10 cellular contexts compared by ENCODE assay signal in the genomic region with DNA sequence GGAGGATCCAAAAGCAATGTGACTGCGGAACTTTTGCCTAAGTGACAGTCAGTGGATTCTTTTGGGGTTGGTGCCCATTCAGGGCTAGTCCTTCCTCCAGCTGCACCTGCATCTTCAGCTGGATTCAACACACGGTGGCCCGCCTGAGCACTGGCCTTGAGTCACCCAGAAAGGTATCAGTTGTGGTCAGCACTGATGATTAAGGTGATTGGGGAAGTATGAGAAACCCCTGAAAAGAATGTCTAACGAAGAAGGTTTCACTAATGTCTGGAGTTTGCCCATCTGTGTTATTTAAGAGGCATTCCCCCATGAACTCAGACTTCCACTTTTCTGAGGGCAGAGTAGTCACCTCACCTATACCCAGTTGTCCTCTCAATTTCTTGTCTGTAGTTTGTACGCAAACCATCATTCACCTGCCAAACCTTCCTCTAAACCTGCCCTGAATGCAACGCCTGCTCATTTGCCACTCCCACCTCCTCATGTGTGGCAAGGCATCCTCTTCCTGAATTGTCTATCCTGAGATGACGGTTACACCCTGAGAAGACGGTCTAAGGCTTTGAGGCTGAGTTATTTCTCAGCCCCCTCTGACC. TPM values are rescaled to one million over a fixed set of nuclear protein-coding genes. Genes with fewer than 3 reads are reported as not detected.
DNase-seq lines count a peak whose midpoint lies in the region; ATAC-seq, FAIRE-seq and TF ChIP-seq lines count a peak whose summit lies in the region.
"Had no signal": no experiment of that assay in that cellular context is flagged by ENCODE, and none has a peak within 500 bp of the region (broad histone marks: within the 10 kb centered on the region; RNA-seq: fewer than 3 reads in every experiment).

No MANE protein-coding gene starts in this region.

- no peak overlapping the region for H3K4me3 ChIP-seq in CD4-positive, CD25-positive, alpha-beta regulatory T cell (ENCODE audit: low read depth, low read length)
- no peak overlapping the region for H3K4me3 ChIP-seq in hepatocyte
- no peak overlapping the region for H3K4me3 ChIP-seq in kidney (ENCODE audit: low read length in 2 of 2)
- H3K4me3 ChIP-seq in SJCRH30, result no peak overlapping the region

- intact Hi-C loops in activated T-helper 2 cell treated with anti-CD3 and anti-CD28 coated beads, Interferon-gamma antibody, Interleukin-2, Interleukin-4, amounts not matched to agents 10 μg/mL and 5 μg/mL and 100 μg/mL, durations not matched to agents 14 hours and 24 hours and 36 hours (cut with micrococcal nuclease), result loop anchor here (10.0 kb wide), 2 partner anchors 394 to 654 kb away; a partner anchor contains a TSS
- intact Hi-C loops in kidney (cut with DNase I), result no loop called here

- no peaks in the 10 kb centered on the region for H3K9me2 ChIP-seq in hepatocyte (replicated peaks; ENCODE audit: insufficient read depth)

- peak in 2 of 3 donors; percentile 26 to 38 for DNase-seq in CD4-positive, CD25-positive, alpha-beta regulatory T cell
- peak; percentile 20 for DNase-seq in activated T-helper 2 cell treated with anti-CD3 and anti-CD28 coated beads, Interferon-gamma antibody, Interleukin-2, Interleukin-4, amounts not matched to agents 10 μg/mL and 5 μg/mL and 100 μg/mL, durations not matched to agents 14 hours and 24 hours and 36 hours (ENCODE audit: low spot score)
- DNase-seq in hepatocyte (ENCODE audit: low spot score) (no peak), kidney (no peak), UCSD-AML1 (lab: John Stamatoyannopoulos, UW; ENCODE audit: unreplicated experiment) (no peak), SJCRH30 (no peak)
- DNase-seq: NCI-H82, nephron progenitor cell had no signal

- H3K4me1 ChIP-seq in CD4-positive, CD25-positive, alpha-beta regulatory T cell (ENCODE audit: control insufficient read depth, insufficient read depth, low read length, poor library complexity, severe bottlenecking), result peaks cover 55% of the 10 kb centered on the region
- H3K4me1 ChIP-seq in hepatocyte (ENCODE audit: insufficient read depth) (no peaks in the 10 kb centered on the region), kidney (ENCODE audit: control insufficient read depth in 1 of 2, insufficient read depth in 1 of 2, low read depth in 1 of 2, low read length in 2 of 2) (peaks cover 0 to 3% of the 10 kb centered on the region in 2 donors), SJCRH30 (peaks cover 21% of the 10 kb centered on the region)

- no peak overlapping the region for H3K9ac ChIP-seq in kidney (ENCODE audit: low read length in 2 of 2)

- no peaks in the 10 kb centered on the region for H3K27me3 ChIP-seq in CD4-positive, CD25-positive, alpha-beta regulatory T cell (ENCODE audit: control insufficient read depth, insufficient read depth, low read length)
- H3K27me3 ChIP-seq in hepatocyte (no peaks in the 10 kb centered on the region), SJCRH30 (no peaks in the 10 kb centered on the region)

- H3K9me3 ChIP-seq in CD4-positive, CD25-positive, alpha-beta regulatory T cell (ENCODE audit: control insufficient read depth in 2 of 2, low read length in 2 of 2), result no peaks in the 10 kb centered on the region
- H3K9me3 ChIP-seq in hepatocyte (ENCODE audit: low read depth), result no peaks in the 10 kb centered on the region
- H3K9me3 ChIP-seq in kidney (ENCODE audit: control insufficient read depth in 1 of 2, low read length in 2 of 2), result no peaks in the 10 kb centered on the region
- H3K9me3 ChIP-seq in SJCRH30 (replicated peaks), result no peaks in the 10 kb centered on the region

- H3K79me2 ChIP-seq in hepatocyte, result no peaks in the 10 kb centered on the region

- peak overlapping the region in 2 of 4 donors; percentile 34 to 57 for H3K4me3 Mint-ChIP-seq in CD4-positive, CD25-positive, alpha-beta regulatory T cell
- peak overlapping the region; percentile 59 for H3K4me3 Mint-ChIP-seq in activated T-helper 2 cell treated with anti-CD3 and anti-CD28 coated beads, Interferon-gamma antibody, Interleukin-2, Interleukin-4, amounts not matched to agents 10 μg/mL and 5 μg/mL and 100 μg/mL, durations not matched to agents 14 hours and 24 hours and 36 hours (ENCODE audit: low read depth)
- H3K4me3 Mint-ChIP-seq: nephron progenitor cell had no signal

- H3K27ac Mint-ChIP-seq in CD4-positive, CD25-positive, alpha-beta regulatory T cell, result peak overlapping the region in 2 of 3 donors; percentile 16 to 78
- H3K27ac Mint-ChIP-seq in activated T-helper 2 cell treated with anti-CD3 and anti-CD28 coated beads, Interferon-gamma antibody, Interleukin-2, Interleukin-4, amounts not matched to agents 10 μg/mL and 5 μg/mL and 100 μg/mL, durations not matched to agents 14 hours and 24 hours and 36 hours, result peak overlapping the region; percentile 99
- H3K27ac Mint-ChIP-seq: nephron progenitor cell had no signal

- no peaks in the 10 kb centered on the region for H3K36me3 ChIP-seq in CD4-positive, CD25-positive, alpha-beta regulatory T cell (ENCODE audit: control insufficient read depth, insufficient read depth, low read length)
- H3K36me3 ChIP-seq in hepatocyte (replicated peaks; ENCODE audit: insufficient read depth, low read depth), result no peaks in the 10 kb centered on the region
- H3K36me3 ChIP-seq in kidney (ENCODE audit: control insufficient read depth in 1 of 2, insufficient read depth in 2 of 2, low read length in 2 of 2), result no peaks in the 10 kb centered on the region
- no peaks in the 10 kb centered on the region for H3K36me3 ChIP-seq in SJCRH30

- H3K27ac ChIP-seq in CD4-positive, CD25-positive, alpha-beta regulatory T cell (ENCODE audit: insufficient read depth, low read length, poor library complexity, severe bottlenecking), result peak overlapping the region; percentile 73
- H3K27ac ChIP-seq in hepatocyte, result no peak overlapping the region
- no peak overlapping the region for H3K27ac ChIP-seq in kidney (ENCODE audit: low read depth in 2 of 2, low read length in 2 of 2)
- H3K27ac ChIP-seq in SJCRH30, result no peak overlapping the region

- no peak for TF ChIP-seq CTCF in hepatocyte (IDR thresholded peaks at IDR 0.05; ENCODE audit: poor library complexity)
- no peak for TF ChIP-seq CTCF in kidney (IDR thresholded peaks at IDR 0.05; ENCODE audit: borderline replicate concordance, extremely low read depth, insufficient read depth)

- no peaks in the 10 kb centered on the region for H3K27me3 Mint-ChIP-seq in CD4-positive, CD25-positive, alpha-beta regulatory T cell
- H3K27me3 Mint-ChIP-seq in activated T-helper 2 cell treated with anti-CD3 and anti-CD28 coated beads, Interferon-gamma antibody, Interleukin-2, Interleukin-4, amounts not matched to agents 10 μg/mL and 5 μg/mL and 100 μg/mL, durations not matched to agents 14 hours and 24 hours and 36 hours (ENCODE audit: low read depth), result no peaks in the 10 kb centered on the region

- H3K36me3 Mint-ChIP-seq in CD4-positive, CD25-positive, alpha-beta regulatory T cell, result no peaks in the 10 kb centered on the region
- H3K36me3 Mint-ChIP-seq in activated T-helper 2 cell treated with anti-CD3 and anti-CD28 coated beads, Interferon-gamma antibody, Interleukin-2, Interleukin-4, amounts not matched to agents 10 μg/mL and 5 μg/mL and 100 μg/mL, durations not matched to agents 14 hours and 24 hours and 36 hours (ENCODE audit: low read depth), result peaks cover 25% of the 10 kb centered on the region

- H2AFZ ChIP-seq in hepatocyte, result no peak overlapping the region

- H3K4me1 Mint-ChIP-seq in CD4-positive, CD25-positive, alpha-beta regulatory T cell, result peaks cover 20 to 62% (median 46%) of the 10 kb centered on the region in 4 donors
- H3K4me1 Mint-ChIP-seq in activated T-helper 2 cell treated with anti-CD3 and anti-CD28 coated beads, Interferon-gamma antibody, Interleukin-2, Interleukin-4, amounts not matched to agents 10 μg/mL and 5 μg/mL and 100 μg/mL, durations not matched to agents 14 hours and 24 hours and 36 hours (ENCODE audit: low read depth), result peaks cover 92% of the 10 kb centered on the region
- H3K4me1 Mint-ChIP-seq: nephron progenitor cell had no signal

- FAIRE-seq in kidney (lab: Jason Lieb, UNC), result no peak

- peaks cover 0 to 1% (median 0%) of the 10 kb centered on the region in 7 donors for H3K9me3 Mint-ChIP-seq in CD4-positive, CD25-positive, alpha-beta regulatory T cell
- peaks cover 3% of the 10 kb centered on the region for H3K9me3 Mint-ChIP-seq in activated T-helper 2 cell treated with anti-CD3 and anti-CD28 coated beads, Interferon-gamma antibody, Interleukin-2, Interleukin-4, amounts not matched to agents 10 μg/mL and 5 μg/mL and 100 μg/mL, durations not matched to agents 14 hours and 24 hours and 36 hours
- H3K9me3 Mint-ChIP-seq: nephron progenitor cell had no signal

- no peak for ATAC-seq in CD4-positive, CD25-positive, alpha-beta regulatory T cell (ENCODE audit: low read depth in 2 of 2)
- peak; percentile 34 for ATAC-seq in GM19395 (IDR thresholded peaks at IDR 0.05; ENCODE audit: unreplicated experiment)
- ATAC-seq in HG03196 (IDR thresholded peaks at IDR 0.05; ENCODE audit: unreplicated experiment), result peak; percentile 36

- no peak overlapping the region for H3K4me2 ChIP-seq in hepatocyte

- 92% methylated on average over 8 of the region's 8 CpGs for WGBS in hepatocyte (ENCODE audit: low lambda C conversion rate, missing lambda C conversion rate)

- no peaks in the 10 kb centered on the region for H4K20me1 ChIP-seq in hepatocyte (ENCODE audit: insufficient read depth, poor library complexity, severe bottlenecking)

RNA-seq across cellular contexts. Expression of a gene that starts 27.2 kb away (rescaled TPM):
- not detected for total RNA-seq in CD4-positive, CD25-positive, alpha-beta regulatory T cell
- not detected for polyA plus RNA-seq in CD4-positive, CD25-positive, alpha-beta regulatory T cell
- total RNA-seq in activated T-helper 2 cell treated with anti-CD3 and anti-CD28 coated beads, Interferon-gamma antibody, Interleukin-2, Interleukin-4, amounts not matched to agents 10 μg/mL and 5 μg/mL and 100 μg/mL, durations not matched to agents 14 hours and 24 hours and 36 hours, result 764 and 772 TPM in 2 replicates
- total RNA-seq in hepatocyte (1.0 TPM in 1 of 2 replicates, not detected in the other), kidney (not detected)
- polyA plus RNA-seq in hepatocyte (not detected in 2 replicates), kidney (ENCODE audit: insufficient read depth, low read depth, low replicate concordance) (not detected)
- not detected in 2 replicates for total RNA-seq in SJCRH30 (2014; rRNA removed; shearing (Covaris generic))

RNA-seq across cellular contexts. Expression of a gene that starts 40.3 kb away (rescaled TPM):
- total RNA-seq in CD4-positive, CD25-positive, alpha-beta regulatory T cell, result not detected
- polyA plus RNA-seq in CD4-positive, CD25-positive, alpha-beta regulatory T cell, result not detected
- total RNA-seq in activated T-helper 2 cell treated with anti-CD3 and anti-CD28 coated beads, Interferon-gamma antibody, Interleukin-2, Interleukin-4, amounts not matched to agents 10 μg/mL and 5 μg/mL and 100 μg/mL, durations not matched to agents 14 hours and 24 hours and 36 hours, result 140 and 142 TPM in 2 replicates
- total RNA-seq in hepatocyte, result 0.37 TPM in 1 of 2 replicates, not detected in the other
- not detected in 2 replicates for polyA plus RNA-seq in hepatocyte
- not detected for total RNA-seq in kidney
- polyA plus RNA-seq in kidney (ENCODE audit: insufficient read depth, low read depth, low replicate concordance), result not detected
- not detected in 2 replicates for total RNA-seq in SJCRH30 (2014; rRNA removed; shearing (Covaris generic))

Comparison
In these comparisons a context has a peak if more than half of its experiments do, and no peak if none do; other contexts are left out.
1. ATAC-seq: peak in GM19395 (single experiment) and HG03196 (single experiment); none in CD4-positive, CD25-positive, alpha-beta regulatory T cell (0 of 2).
2. DNase-seq: peak in CD4-positive, CD25-positive, alpha-beta regulatory T cell (2 of 3) and activated T-helper 2 cell treated with anti-CD3 and anti-CD28 coated beads, Interferon-gamma antibody, Interleukin-2, Interleukin-4, amounts not matched to agents 10 μg/mL and 5 μg/mL and 100 μg/mL, durations not matched to agents 14 hours and 24 hours and 36 hours (single experiment); none in hepatocyte (single experiment), kidney (single experiment), UCSD-AML1 (single experiment) and SJCRH30 (0 of 2).
3. RNA of a gene that starts 27.2 kb away (total RNA-seq): 764 to 772 TPM in activated T-helper 2 cell treated with anti-CD3 and anti-CD28 coated beads, Interferon-gamma antibody, Interleukin-2, Interleukin-4, amounts not matched to agents 10 μg/mL and 5 μg/mL and 100 μg/mL, durations not matched to agents 14 hours and 24 hours and 36 hours; not detected in kidney (single experiment), not detected in CD4-positive, CD25-positive, alpha-beta regulatory T cell (single experiment), 1.0 TPM in hepatocyte and not detected in SJCRH30; every median in the first group is over 100 times any median in the second.
4. RNA of a gene that starts 40.3 kb away (total RNA-seq): 140 to 142 TPM in activated T-helper 2 cell treated with anti-CD3 and anti-CD28 coated beads, Interferon-gamma antibody, Interleukin-2, Interleukin-4, amounts not matched to agents 10 μg/mL and 5 μg/mL and 100 μg/mL, durations not matched to agents 14 hours and 24 hours and 36 hours; 0.37 TPM in hepatocyte, not detected in CD4-positive, CD25-positive, alpha-beta regulatory T cell (single experiment), not detected in kidney (single experiment) and not detected in SJCRH30; every median in the first group is over 100 times any median in the second.